21 cellular contexts compared by ENCODE assay signal in genomic region chr3:63655519-63655918, GRCh38. TPM values are rescaled to one million over a fixed set of nuclear protein-coding genes. Genes with fewer than 3 reads are reported as not detected.
DNase-seq lines count a peak whose midpoint lies in the region; ATAC-seq, FAIRE-seq and TF ChIP-seq lines count a peak whose summit lies in the region.
"Had no signal": no experiment of that assay in that cellular context is flagged by ENCODE, and none has a peak within 500 bp of the region (broad histone marks: within the 10 kb centered on the region; RNA-seq: fewer than 3 reads in every experiment).

No MANE protein-coding gene starts in this region.

- TF ChIP-seq CTCF in AG04449 (IDR thresholded peaks at IDR 0.05; ENCODE audit: insufficient read depth, low read length, missing control alignments) (no peak), astrocyte (IDR thresholded peaks at IDR 0.05; ENCODE audit: insufficient read depth, low read depth, low read length) (no peak), GM10248 (IDR thresholded peaks at IDR 0.05; ENCODE audit: control extremely low read depth, extremely low read depth, low read depth, missing control alignments) (no peak)

- peaks cover 37% of the 10 kb centered on the region for H3K4me1 ChIP-seq in astrocyte (ENCODE audit: insufficient read depth, low read length)
- H3K4me1 ChIP-seq: esophagus squamous epithelium, stomach had no signal

- peak overlapping the region; percentile 68 for H3K9ac ChIP-seq in astrocyte (ENCODE audit: low read length)

- H3K4me3 ChIP-seq in AG04449 (ENCODE audit: low read depth, low read length) (no peak overlapping the region), astrocyte (ENCODE audit: insufficient read depth, low read depth, low read length) (no peak overlapping the region)
- H3K4me3 ChIP-seq: esophagus squamous epithelium, stomach had no signal

- CTCF ChIA-PET in AG04449 (lab: Yijun Ruan, JAX) (interaction anchor here (0.9 to 1.1 kb wide), 2 partner anchors 163 to 305 kb away, joined by 3 read pairs; no protein-coding TSS in a partner anchor), GM10248 (lab: Yijun Ruan, JAX) (no interaction called here)

- POLR2A ChIA-PET in AG04449 (lab: Yijun Ruan, JAX) (no interaction called here), GM10248 (lab: Yijun Ruan, JAX) (no interaction called here)

- no peaks in the 10 kb centered on the region for H3K79me2 ChIP-seq in astrocyte (ENCODE audit: insufficient read depth, low read length)

- H3K9me3 ChIP-seq in astrocyte (ENCODE audit: insufficient read depth, low read depth, low read length): no peaks in the 10 kb centered on the region
- H3K9me3 ChIP-seq: esophagus squamous epithelium, neutrophil, stomach had no signal

- peak overlapping the region; percentile 42 for H3K4me2 ChIP-seq in astrocyte (ENCODE audit: low read length)

- H3K27ac ChIP-seq in astrocyte (ENCODE audit: low read depth, low read length): peak overlapping the region; percentile 89
- H3K27ac ChIP-seq: esophagus squamous epithelium, neutrophil, stomach had no signal

- no peaks in the 10 kb centered on the region for H3K27me3 ChIP-seq in astrocyte (ENCODE audit: insufficient read depth, low read length)
- H3K27me3 ChIP-seq: esophagus squamous epithelium, neutrophil, stomach had no signal

- no peak overlapping the region for H2AFZ ChIP-seq in astrocyte (ENCODE audit: low read depth, low read length)

- H3K4me1 Mint-ChIP-seq in astrocyte (ENCODE audit: low read depth, unreplicated experiment): peaks cover 20% of the 10 kb centered on the region
- H3K4me1 Mint-ChIP-seq: activated naive CD8-positive, alpha-beta T cell treated with anti-CD3 and anti-CD28 coated beads, Interleukin-2, amount 10 ng/mL, durations not matched to agents 7 days and 5 days; IgD-negative memory B cell had no signal

- H3K9me3 Mint-ChIP-seq in astrocyte (ENCODE audit: unreplicated experiment): peaks cover 1% of the 10 kb centered on the region
- H3K9me3 Mint-ChIP-seq: activated naive CD8-positive, alpha-beta T cell treated with anti-CD3 and anti-CD28 coated beads, Interleukin-2, amount 10 ng/mL, durations not matched to agents 7 days and 5 days; dendritic cell treated with granulocyte-macrophage colony-stimulating factor and Interleukin-4, amounts not matched to agents 40 ng/mL and 50 ng/mL, for 4 days; IgD-negative memory B cell had no signal

- DNase-seq in AG04449 (ENCODE audit: low read depth, low spot score) (peak; percentile 92), HK-2 (ENCODE audit: unreplicated experiment) (peak; percentile 4), astrocyte (ENCODE audit: low read depth) (peak; percentile 98), kidney glomerular epithelial cell (lab: John Stamatoyannopoulos, UW) (peak; percentile 95), nucleus accumbens (lab: John Stamatoyannopoulos, UW) (no peak), GM10248 (ENCODE audit: extremely low spot score) (no peak)
- DNase-seq: ACHN; activated CD4-positive, alpha-beta T cell treated with anti-CD3 and anti-CD28 coated beads for 1 hour; activated naive CD8-positive, alpha-beta T cell treated with anti-CD3 and anti-CD28 coated beads, Interleukin-2, amount 10 ng/mL, durations not matched to agents 7 days and 5 days; esophagus squamous epithelium; mesendoderm; NCI-H1417; NCI-H446 treated with DMSO at 0.1 percent for 48 hours; stomach; T-helper 1 cell had no signal

- H3K27me3 Mint-ChIP-seq in astrocyte (ENCODE audit: low read depth, unreplicated experiment): peaks cover 6% of the 10 kb centered on the region
- H3K27me3 Mint-ChIP-seq: dendritic cell treated with granulocyte-macrophage colony-stimulating factor and Interleukin-4, amounts not matched to agents 40 ng/mL and 50 ng/mL, for 4 days; IgD-negative memory B cell had no signal

- H3K36me3 Mint-ChIP-seq in astrocyte (ENCODE audit: low read depth, unreplicated experiment): no peaks in the 10 kb centered on the region
- H3K36me3 Mint-ChIP-seq: activated naive CD8-positive, alpha-beta T cell treated with anti-CD3 and anti-CD28 coated beads, Interleukin-2, amount 10 ng/mL, durations not matched to agents 7 days and 5 days; IgD-negative memory B cell had no signal

- no peak overlapping the region for H3K4me3 Mint-ChIP-seq in astrocyte (ENCODE audit: unreplicated experiment)
- H3K4me3 Mint-ChIP-seq: activated naive CD8-positive, alpha-beta T cell treated with anti-CD3 and anti-CD28 coated beads, Interleukin-2, amount 10 ng/mL, durations not matched to agents 7 days and 5 days; dendritic cell treated with granulocyte-macrophage colony-stimulating factor and Interleukin-4, amounts not matched to agents 40 ng/mL and 50 ng/mL, for 4 days; IgD-negative memory B cell had no signal

- no peaks in the 10 kb centered on the region for H4K20me1 ChIP-seq in astrocyte (ENCODE audit: insufficient read depth, low read length)

- peak overlapping the region; percentile 70 for H3K27ac Mint-ChIP-seq in astrocyte (ENCODE audit: unreplicated experiment)
- H3K27ac Mint-ChIP-seq: activated naive CD8-positive, alpha-beta T cell treated with anti-CD3 and anti-CD28 coated beads, Interleukin-2, amount 10 ng/mL, durations not matched to agents 7 days and 5 days; dendritic cell treated with granulocyte-macrophage colony-stimulating factor and Interleukin-4, amounts not matched to agents 40 ng/mL and 50 ng/mL, for 4 days; IgD-negative memory B cell had no signal

- H3K36me3 ChIP-seq in astrocyte (ENCODE audit: insufficient read depth, low read length): no peaks in the 10 kb centered on the region
- H3K36me3 ChIP-seq: esophagus squamous epithelium, neutrophil, stomach had no signal

- ATAC-seq in GM18858 (IDR thresholded peaks at IDR 0.05; ENCODE audit: unreplicated experiment) (no peak), HG03378 (IDR thresholded peaks at IDR 0.05; ENCODE audit: unreplicated experiment) (no peak)

- peak; percentile 86 for FAIRE-seq in astrocyte (lab: Jason Lieb, UNC)
- FAIRE-seq: GM12892 had no signal

RNA-seq across cellular contexts. Expression of gene SNTN, which starts 3.0 kb away (rescaled TPM):
- not detected in 2 replicates for total RNA-seq in astrocyte
- total RNA-seq: activated naive CD8-positive, alpha-beta T cell treated with anti-CD3 and anti-CD28 coated beads, Interleukin-2, amount 10 ng/mL, durations not matched to agents 7 days and 5 days; esophagus squamous epithelium; stomach had no signal

Comparison
In these comparisons a context has a peak if more than half of its experiments do, and no peak if none do; other contexts are left out.
1. DNase-seq: peak in AG04449 (single experiment), HK-2 (single experiment), astrocyte (single experiment) and kidney glomerular epithelial cell (single experiment); none in nucleus accumbens (0 of 56) and GM10248 (single experiment).